ENCODE assay signal across 12 cellular contexts in the genomic region with DNA sequence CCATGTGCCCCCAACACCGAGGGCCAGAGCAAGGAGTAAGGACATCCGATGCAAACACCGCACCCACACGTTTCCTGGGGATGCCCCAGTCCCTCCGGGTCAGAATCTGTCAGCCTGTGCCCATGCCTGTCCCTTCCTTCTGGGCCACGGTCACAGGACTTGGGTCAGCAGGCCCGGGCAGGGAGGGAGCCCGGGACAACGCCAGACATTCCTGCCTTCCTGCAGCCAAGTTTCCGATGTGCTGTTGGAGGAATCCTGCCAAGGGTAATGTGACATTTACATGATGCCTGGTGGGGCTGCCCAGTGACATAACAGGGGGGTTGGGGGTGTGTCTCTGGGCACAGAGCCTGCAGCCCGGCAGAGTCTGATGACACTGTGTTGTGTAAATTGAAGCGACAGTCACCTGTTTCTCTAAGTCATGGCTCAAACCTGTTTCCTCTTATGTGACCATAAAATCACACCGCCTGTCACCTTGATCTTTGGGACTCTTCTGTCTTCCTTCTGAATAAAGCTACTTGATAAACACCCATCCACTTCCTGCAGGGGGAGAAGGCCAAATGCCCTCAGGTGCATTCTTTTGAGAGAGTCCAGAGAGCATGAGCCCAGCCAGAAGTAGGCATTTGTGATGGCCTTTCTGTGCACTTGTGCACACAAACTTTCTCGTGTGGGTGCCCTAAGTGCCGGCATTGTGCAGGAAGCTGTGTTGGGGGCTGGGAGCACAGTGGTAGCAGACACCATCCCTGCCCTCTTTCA.
DNase-seq lines count a peak whose midpoint lies in the region; ATAC-seq and TF ChIP-seq lines count a peak whose summit lies in the region.
"Had no signal": no experiment of that assay in that cellular context is flagged by ENCODE, and none has a peak within 500 bp of the region (broad histone marks: within the 10 kb centered on the region; RNA-seq: fewer than 3 reads in every experiment).

No MANE protein-coding gene starts in this region.

- H3K9me3 ChIP-seq in upper lobe of right lung, result no peaks in the 10 kb centered on the region
- no peaks in the 10 kb centered on the region for H3K9me3 ChIP-seq in smooth muscle cell (replicated peaks; ENCODE audit: low read depth)

- H3K4me3 ChIP-seq in lower leg skin (ENCODE audit: low read depth, poor library complexity, severe bottlenecking), result no peak overlapping the region
- H3K4me3 ChIP-seq in upper lobe of right lung, result no peak overlapping the region
- H3K4me3 ChIP-seq in smooth muscle cell, result no peak overlapping the region
- H3K4me3 ChIP-seq: GM23338 had no signal

- H3K4me3 Mint-ChIP-seq in brain, result peak overlapping the region in 1 of 5 experiments; percentile 9
- no peak overlapping the region; the same call in 1 of the 2 replicates for H3K4me3 Mint-ChIP-seq in HFFc6
- H3K4me3 Mint-ChIP-seq: activated CD4-positive, alpha-beta T cell treated with anti-CD3 and anti-CD28 coated beads for 36 hours; GM23338; neural crest cell had no signal

- WGBS in lower leg skin, 2 donors, result 28 to 34% methylated on average over 15 of the region's 15 CpGs
- WGBS in smooth muscle cell (ENCODE audit: low lambda C conversion rate), result 85% methylated on average over 15 of the region's 15 CpGs

- intact Hi-C loops in lower leg skin (cut with DNase I; ENCODE audit: low total_unique reads) (no loop called here), upper lobe of right lung (cut with DNase I) (no loop called here)

- no peak for TF ChIP-seq POLR2A in lower leg skin (IDR thresholded peaks at IDR 0.05)

- no peaks in the 10 kb centered on the region for H3K36me3 Mint-ChIP-seq in brain
- no peaks in the 10 kb centered on the region for H3K36me3 Mint-ChIP-seq in HFFc6 (ENCODE audit: low read depth)

- H3K79me2 ChIP-seq in smooth muscle cell (ENCODE audit: low read depth), result no peaks in the 10 kb centered on the region

- H3K9ac ChIP-seq in smooth muscle cell (ENCODE audit: low read depth), result no peak overlapping the region

- H3K27ac Mint-ChIP-seq in brain (peak overlapping the region; percentile 77 to 97 (median 89)), HFFc6 (no peak overlapping the region)
- H3K27ac Mint-ChIP-seq: activated CD4-positive, alpha-beta T cell treated with anti-CD3 and anti-CD28 coated beads for 36 hours; GM23338 had no signal

- no peaks in the 10 kb centered on the region for H3F3A ChIP-seq in smooth muscle cell (ENCODE audit: low read depth)

- no peaks in the 10 kb centered on the region for H3K27me3 ChIP-seq in upper lobe of right lung
- no peaks in the 10 kb centered on the region for H3K27me3 ChIP-seq in smooth muscle cell (ENCODE audit: low read depth)

- H3K4me1 Mint-ChIP-seq in brain (peaks cover 58% of the 10 kb centered on the region), HFFc6 (ENCODE audit: low read depth) (peaks cover 43% of the 10 kb centered on the region)
- H3K4me1 Mint-ChIP-seq: activated CD4-positive, alpha-beta T cell treated with anti-CD3 and anti-CD28 coated beads for 36 hours had no signal

- ATAC-seq in upper lobe of right lung, result peak; percentile 62
- ATAC-seq: activated CD4-positive, alpha-beta T cell treated with anti-CD3 and anti-CD28 coated beads for 36 hours had no signal

- H4K20me1 ChIP-seq in smooth muscle cell (ENCODE audit: low read depth), result no peaks in the 10 kb centered on the region

- H3K4me1 ChIP-seq in upper lobe of right lung (peaks cover 17% of the 10 kb centered on the region), smooth muscle cell (ENCODE audit: low read depth) (peaks cover 4% of the 10 kb centered on the region)

- DNase-seq in NCI-H510A treated with DMSO at 0.1 percent for 48 hours (lab: John Stamatoyannopoulos, UW) (peak; percentile 37), NCI-H510A (lab: John Stamatoyannopoulos, UW) (no peak), lower leg skin (ENCODE audit: low spot score in 2 of 2) (peak; percentile 75 to 95), upper lobe of right lung (no peak), smooth muscle cell (lab: John Stamatoyannopoulos, UW; ENCODE audit: unreplicated experiment) (no peak), HFFc6 (no peak), DMS114 treated with DMSO at 0.1 percent for 48 hours (lab: John Stamatoyannopoulos, UW; ENCODE audit: unreplicated experiment) (no peak)
- DNase-seq: activated CD4-positive, alpha-beta T cell treated with anti-CD3 and anti-CD28 coated beads for 36 hours; foreskin melanocyte had no signal

- H3K27ac ChIP-seq in upper lobe of right lung (peak overlapping the region; percentile 24), smooth muscle cell (ENCODE audit: low read depth) (no peak overlapping the region)

- no peak overlapping the region for H3K4me2 ChIP-seq in smooth muscle cell
- H3K4me2 ChIP-seq: GM23338 had no signal

- no peak for TF ChIP-seq CTCF in brain (conservative IDR thresholded peaks at IDR 0.05)
- no peak for TF ChIP-seq CTCF in lower leg skin (IDR thresholded peaks at IDR 0.05)
- TF ChIP-seq CTCF in upper lobe of right lung (IDR thresholded peaks at IDR 0.05), result no peak
- no peak for TF ChIP-seq CTCF in smooth muscle cell (IDR thresholded peaks at IDR 0.05; ENCODE audit: borderline replicate concordance, insufficient read depth, poor library complexity, severe bottlenecking)
- no peak for TF ChIP-seq CTCF in HFFc6 (IDR thresholded peaks at IDR 0.05)

- H3K27me3 Mint-ChIP-seq in brain (no peaks in the 10 kb centered on the region), HFFc6 (ENCODE audit: insufficient read depth) (no peaks in the 10 kb centered on the region; the same call in 1 of the 2 replicates)
- H3K27me3 Mint-ChIP-seq: activated CD4-positive, alpha-beta T cell treated with anti-CD3 and anti-CD28 coated beads for 36 hours had no signal

- H3K36me3 ChIP-seq in upper lobe of right lung, result no peaks in the 10 kb centered on the region
- H3K36me3 ChIP-seq in smooth muscle cell (ENCODE audit: low read depth), result no peaks in the 10 kb centered on the region

- peaks cover 0 to 2% (median 0%) of the 10 kb centered on the region in 5 experiments for H3K9me3 Mint-ChIP-seq in brain
- H3K9me3 Mint-ChIP-seq in HFFc6, result no peaks in the 10 kb centered on the region
- H3K9me3 Mint-ChIP-seq: GM23338, neural crest cell had no signal

- H2AFZ ChIP-seq in smooth muscle cell (ENCODE audit: low read depth), result no peak overlapping the region

Comparison
In these comparisons a context has a peak if more than half of its experiments do, and no peak if none do; other contexts are left out.
1. DNase-seq: peak in NCI-H510A treated with DMSO at 0.1 percent for 48 hours (single experiment) and lower leg skin (2 of 2); none in NCI-H510A (single experiment), upper lobe of right lung (single experiment), smooth muscle cell (single experiment), HFFc6 (single experiment) and DMS114 treated with DMSO at 0.1 percent for 48 hours (single experiment).